In genomic region chr1:32627596-32628162, GRCh38 we compare ENCODE assay signal across 11 cellular contexts. TPM values are rescaled to one million over a fixed set of nuclear protein-coding genes. Genes with fewer than 3 reads are reported as not detected.
DNase-seq lines count a peak whose midpoint lies in the region; ATAC-seq and TF ChIP-seq lines count a peak whose summit lies in the region.
"Had no signal": no experiment of that assay in that cellular context is flagged by ENCODE, and none has a peak within 500 bp of the region (broad histone marks: within the 10 kb centered on the region; RNA-seq: fewer than 3 reads in every experiment).

No MANE protein-coding gene starts in this region.

- CTCF ChIA-PET in CD4-positive, alpha-beta T cell (lab: Charles Lee): no interaction called here

- H3K9me3 ChIP-seq in CD4-positive, alpha-beta T cell (ENCODE audit: control insufficient read depth, low read length): no peaks in the 10 kb centered on the region
- H3K9me3 ChIP-seq: lower lobe of right lung had no signal

- no peak for DNase-seq in CD4-positive, alpha-beta T cell
- no peak for DNase-seq in activated T-helper 2 cell treated with anti-CD3 and anti-CD28 coated beads, Interferon-gamma antibody, Interleukin-2, Interleukin-4, amounts not matched to agents 10 μg/mL and 5 μg/mL and 100 μg/mL, durations not matched to agents 14 hours and 24 hours and 36 hours (ENCODE audit: low spot score)
- DNase-seq in anterior cingulate cortex (lab: John Stamatoyannopoulos, UW): no peak
- DNase-seq in NCI-H1930 (lab: John Stamatoyannopoulos, UW): no peak
- DNase-seq in NCI-H187 treated with DMSO at 0.1 percent for 48 hours (lab: John Stamatoyannopoulos, UW): no peak
- DNase-seq: lower lobe of right lung; NCI-H69; stimulated activated CD4-positive, alpha-beta T cell treated with anti-CD3 and anti-CD28 coated beads, Interleukin-15, amount 100 ng/mL, for 24 hours had no signal

- H3K36me3 Mint-ChIP-seq in CD4-positive, alpha-beta T cell (ENCODE audit: low read depth): peaks cover 74% of the 10 kb centered on the region
- H3K36me3 Mint-ChIP-seq in activated T-helper 2 cell treated with anti-CD3 and anti-CD28 coated beads, Interferon-gamma antibody, Interleukin-2, Interleukin-4, amounts not matched to agents 10 μg/mL and 5 μg/mL and 100 μg/mL, durations not matched to agents 14 hours and 24 hours and 36 hours (ENCODE audit: low read depth): peaks cover 50% of the 10 kb centered on the region

- no peak overlapping the region for H3K4me3 Mint-ChIP-seq in CD4-positive, alpha-beta T cell
- peak overlapping the region; percentile 37 for H3K4me3 Mint-ChIP-seq in activated T-helper 2 cell treated with anti-CD3 and anti-CD28 coated beads, Interferon-gamma antibody, Interleukin-2, Interleukin-4, amounts not matched to agents 10 μg/mL and 5 μg/mL and 100 μg/mL, durations not matched to agents 14 hours and 24 hours and 36 hours (ENCODE audit: low read depth)

- no peaks in the 10 kb centered on the region for H3K9me3 Mint-ChIP-seq in CD4-positive, alpha-beta T cell
- H3K9me3 Mint-ChIP-seq in activated T-helper 2 cell treated with anti-CD3 and anti-CD28 coated beads, Interferon-gamma antibody, Interleukin-2, Interleukin-4, amounts not matched to agents 10 μg/mL and 5 μg/mL and 100 μg/mL, durations not matched to agents 14 hours and 24 hours and 36 hours: peaks cover 3% of the 10 kb centered on the region

- no peaks in the 10 kb centered on the region for H3K27me3 ChIP-seq in CD4-positive, alpha-beta T cell (ENCODE audit: control insufficient read depth, insufficient read depth, low read length)

- H3K27ac Mint-ChIP-seq in CD4-positive, alpha-beta T cell: no peak overlapping the region
- peak overlapping the region; percentile 78 for H3K27ac Mint-ChIP-seq in activated T-helper 2 cell treated with anti-CD3 and anti-CD28 coated beads, Interferon-gamma antibody, Interleukin-2, Interleukin-4, amounts not matched to agents 10 μg/mL and 5 μg/mL and 100 μg/mL, durations not matched to agents 14 hours and 24 hours and 36 hours

- intact Hi-C loops in CD4-positive, alpha-beta T cell (cut with DNase I, micrococcal nuclease): no loop called here
- intact Hi-C loops in activated T-helper 2 cell treated with anti-CD3 and anti-CD28 coated beads, Interferon-gamma antibody, Interleukin-2, Interleukin-4, amounts not matched to agents 10 μg/mL and 5 μg/mL and 100 μg/mL, durations not matched to agents 14 hours and 24 hours and 36 hours (cut with micrococcal nuclease): no loop called here

- no peak overlapping the region for H3K27ac ChIP-seq in CD4-positive, alpha-beta T cell (ENCODE audit: low read depth, low read length)
- H3K27ac ChIP-seq: lower lobe of right lung had no signal

- peaks cover 24% of the 10 kb centered on the region for H3K4me1 Mint-ChIP-seq in CD4-positive, alpha-beta T cell (ENCODE audit: low read depth)
- H3K4me1 Mint-ChIP-seq in activated T-helper 2 cell treated with anti-CD3 and anti-CD28 coated beads, Interferon-gamma antibody, Interleukin-2, Interleukin-4, amounts not matched to agents 10 μg/mL and 5 μg/mL and 100 μg/mL, durations not matched to agents 14 hours and 24 hours and 36 hours (ENCODE audit: low read depth): peaks cover 30% of the 10 kb centered on the region

- no peak for TF ChIP-seq CTCF in CD4-positive, alpha-beta T cell (IDR thresholded peaks at IDR 0.05)

- no peaks in the 10 kb centered on the region for H3K27me3 Mint-ChIP-seq in CD4-positive, alpha-beta T cell
- H3K27me3 Mint-ChIP-seq in activated T-helper 2 cell treated with anti-CD3 and anti-CD28 coated beads, Interferon-gamma antibody, Interleukin-2, Interleukin-4, amounts not matched to agents 10 μg/mL and 5 μg/mL and 100 μg/mL, durations not matched to agents 14 hours and 24 hours and 36 hours (ENCODE audit: low read depth): no peaks in the 10 kb centered on the region

- POLR2A ChIA-PET in CD4-positive, alpha-beta T cell (lab: Charles Lee): no interaction called here

- ATAC-seq in CD4-positive, alpha-beta T cell (ENCODE audit: poor library complexity): peak; percentile 48
- peak; percentile 72 for ATAC-seq in GM19043 (IDR thresholded peaks at IDR 0.05; ENCODE audit: low read depth, unreplicated experiment)
- peak; percentile 75 for ATAC-seq in HG03066 (IDR thresholded peaks at IDR 0.05; ENCODE audit: low read depth, unreplicated experiment)
- no peak for ATAC-seq in GM18861 (IDR thresholded peaks at IDR 0.05; ENCODE audit: unreplicated experiment)
- ATAC-seq: lower lobe of right lung had no signal

RNA-seq across cellular contexts. Expression of gene ZBTB8OS, which starts 22.7 kb away (rescaled TPM):
- 10 to 100 TPM; 23.9 to 24.1 TPM for total RNA-seq in CD4-positive, alpha-beta T cell
- total RNA-seq in activated T-helper 2 cell treated with anti-CD3 and anti-CD28 coated beads, Interferon-gamma antibody, Interleukin-2, Interleukin-4, amounts not matched to agents 10 μg/mL and 5 μg/mL and 100 μg/mL, durations not matched to agents 14 hours and 24 hours and 36 hours: 48.0 and 49.8 TPM in 2 replicates

RNA-seq across cellular contexts. Expression of gene RBBP4, which starts 23.3 kb away (rescaled TPM):
- 100 to 1,000 TPM; 108 to 117 TPM for total RNA-seq in CD4-positive, alpha-beta T cell
- 325 TPM in 2 replicates for total RNA-seq in activated T-helper 2 cell treated with anti-CD3 and anti-CD28 coated beads, Interferon-gamma antibody, Interleukin-2, Interleukin-4, amounts not matched to agents 10 μg/mL and 5 μg/mL and 100 μg/mL, durations not matched to agents 14 hours and 24 hours and 36 hours
